In genomic region chr9:83312543-83312942, GRCh38 we compare ENCODE assay signal across 22 cellular contexts.
"Had no signal": no experiment of that assay in that cellular context is flagged by ENCODE, and none has a peak within 500 bp of the region (broad histone marks: within the 10 kb centered on the region; RNA-seq: fewer than 3 reads in every experiment).

No MANE protein-coding gene starts in this region.

- H3K36me3 ChIP-seq: breast epithelium, esophagus squamous epithelium, left lung, right lobe of liver, WERI-Rb-1 had no signal

- H3K4me1 Mint-ChIP-seq: activated naive CD8-positive, alpha-beta T cell treated with anti-CD3 and anti-CD28 coated beads, Interleukin-2, amount 10 ng/mL, durations not matched to agents 7 days and 5 days; memory B cell had no signal

- H3K4me3 ChIP-seq: breast epithelium, dorsolateral prefrontal cortex, esophagus squamous epithelium, left lung, psoas muscle, right lobe of liver, spleen had no signal

- FAIRE-seq: endometrium had no signal

- H3K4me3 Mint-ChIP-seq: activated CD8-positive, alpha-beta T cell treated with anti-CD3 and anti-CD28 coated beads, Interleukin-2, amount 10 ng/mL, durations not matched to agents 7 days and 5 days; activated naive CD8-positive, alpha-beta T cell treated with anti-CD3 and anti-CD28 coated beads, Interleukin-2, amount 10 ng/mL, durations not matched to agents 7 days and 5 days; memory B cell; nephron had no signal

- ATAC-seq: activated CD8-positive, alpha-beta T cell treated with anti-CD3 and anti-CD28 coated beads, Interleukin-2, amount 10 ng/mL, durations not matched to agents 7 days and 5 days; left lung; psoas muscle; right lobe of liver had no signal

- H3K36me3 Mint-ChIP-seq: activated naive CD8-positive, alpha-beta T cell treated with anti-CD3 and anti-CD28 coated beads, Interleukin-2, amount 10 ng/mL, durations not matched to agents 7 days and 5 days; memory B cell had no signal

- DNase-seq: activated CD4-positive, alpha-beta T cell treated with anti-CD3 and anti-CD28 coated beads for 48 hours; activated CD8-positive, alpha-beta memory T cell treated with anti-CD3 and anti-CD28 coated beads, Interleukin-2, amount 50 U/mL, for 48 hours; activated CD8-positive, alpha-beta T cell treated with anti-CD3 and anti-CD28 coated beads, Interleukin-2, amount 10 ng/mL, durations not matched to agents 7 days and 5 days; activated naive CD8-positive, alpha-beta T cell treated with anti-CD3 and anti-CD28 coated beads, Interleukin-2, amount 10 ng/mL, durations not matched to agents 7 days and 5 days; aorta; dorsolateral prefrontal cortex; esophagus squamous epithelium; foreskin fibroblast; head of caudate nucleus; left lung; psoas muscle; right lobe of liver; spleen; stimulated activated CD4-positive, alpha-beta T cell treated with anti-CD3 and anti-CD28 coated beads, Interleukin-2, amount 100 ng/mL, for 24 hours; stimulated activated naive CD4-positive, alpha-beta T cell treated with Interleukin-2 at 50 U/mL for 16 hours; T1000; trophoblast cell; WERI-Rb-1 had no signal

- H3K27ac Mint-ChIP-seq: activated CD8-positive, alpha-beta T cell treated with anti-CD3 and anti-CD28 coated beads, Interleukin-2, amount 10 ng/mL, durations not matched to agents 7 days and 5 days; activated naive CD8-positive, alpha-beta T cell treated with anti-CD3 and anti-CD28 coated beads, Interleukin-2, amount 10 ng/mL, durations not matched to agents 7 days and 5 days; memory B cell; nephron had no signal

- H3K27me3 Mint-ChIP-seq: activated naive CD8-positive, alpha-beta T cell treated with anti-CD3 and anti-CD28 coated beads, Interleukin-2, amount 10 ng/mL, durations not matched to agents 7 days and 5 days; memory B cell had no signal

- H3K27me3 ChIP-seq: breast epithelium, dorsolateral prefrontal cortex, esophagus squamous epithelium, left lung, right lobe of liver, spleen had no signal

- H3K9me3 Mint-ChIP-seq: activated naive CD8-positive, alpha-beta T cell treated with anti-CD3 and anti-CD28 coated beads, Interleukin-2, amount 10 ng/mL, durations not matched to agents 7 days and 5 days; memory B cell had no signal
